8 cellular contexts compared by ENCODE assay signal in the genomic region with DNA sequence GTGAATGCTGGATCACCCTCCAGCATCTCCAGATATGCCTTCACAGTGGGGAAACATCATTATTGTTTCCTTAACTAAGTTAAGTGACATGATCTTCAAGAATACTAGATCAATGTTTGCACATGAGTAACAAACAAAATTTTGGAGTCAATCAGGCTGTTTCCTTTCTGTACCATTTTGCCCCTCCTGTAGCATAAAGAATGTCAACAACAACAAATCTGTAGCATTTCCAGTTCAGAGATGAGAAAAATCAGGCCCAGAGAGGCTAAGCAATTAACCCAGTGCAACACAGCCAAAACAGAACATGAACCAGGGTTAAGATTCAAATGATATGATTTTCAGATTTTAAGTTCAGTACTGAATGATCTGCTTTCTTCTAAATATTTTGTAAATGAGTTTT. TPM values are rescaled to one million over a fixed set of nuclear protein-coding genes. Genes with fewer than 3 reads are reported as not detected.
"Had no signal": no experiment of that assay in that cellular context is flagged by ENCODE, and none has a peak within 500 bp of the region (broad histone marks: within the 10 kb centered on the region; RNA-seq: fewer than 3 reads in every experiment).

No MANE protein-coding gene starts in this region.

- H3K27ac ChIP-seq: HL-60 had no signal

- FAIRE-seq: H54, HepG2 had no signal

- DNase-seq: GOT3, HCEC 1CT, KG1 had no signal

- ATAC-seq: HepG2 had no signal

RNA-seq across cellular contexts. Expression of a gene that starts 31.7 kb away (rescaled TPM):
- total RNA-seq: HepG2, HT1080 had no signal
- polyA plus RNA-seq: HepG2, IgD-negative memory B cell had no signal
